In the genomic region with DNA sequence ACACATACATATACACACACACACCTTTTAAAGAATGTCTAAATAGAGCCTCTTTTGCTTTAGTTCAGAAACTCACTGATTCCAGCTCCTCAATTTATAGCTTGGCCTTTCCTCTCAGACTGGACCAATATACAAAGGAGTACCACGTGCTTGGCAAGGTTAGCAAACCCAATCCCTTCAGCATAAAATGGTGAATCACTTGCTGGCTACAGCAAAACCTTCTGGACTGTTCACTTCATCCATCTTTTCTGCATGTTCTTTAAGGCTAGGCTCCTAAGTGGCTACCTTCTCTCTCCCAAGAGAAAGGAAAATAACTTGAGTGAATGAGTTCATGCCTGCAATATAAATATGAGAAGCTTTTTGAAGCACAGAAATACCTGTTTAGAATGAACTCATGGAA, we compare ENCODE assay signal across 14 cellular contexts.
"Had no signal": no experiment of that assay in that cellular context is flagged by ENCODE, and none has a peak within 500 bp of the region (broad histone marks: within the 10 kb centered on the region; RNA-seq: fewer than 3 reads in every experiment).

No MANE protein-coding gene starts in this region.

- H3K27me3 ChIP-seq: foreskin keratinocyte, sigmoid colon had no signal

- H3K36me3 ChIP-seq: sigmoid colon had no signal

- H3K4me3 ChIP-seq: coronary artery, sigmoid colon had no signal

- H3K27ac ChIP-seq: coronary artery, foreskin keratinocyte had no signal

- H3K9me3 ChIP-seq: sigmoid colon had no signal

- DNase-seq: activated CD4-positive, alpha-beta T cell treated with anti-CD3 and anti-CD28 coated beads for 1 hour; activated CD4-positive, alpha-beta T cell treated with anti-CD3 and anti-CD28 coated beads, Interleukin-2, amount 50 U/mL, for 48 hours; activated CD8-positive, alpha-beta memory T cell treated with anti-CD3 and anti-CD28 coated beads, Interleukin-2, amount 10 ng/mL, durations not matched to agents 7 days and 5 days; activated effector memory CD4-positive, alpha-beta T cell treated with anti-CD3 and anti-CD28 coated beads, Interleukin-2, amount 50 U/mL, for 16 hours; activated naive CD8-positive, alpha-beta T cell treated with anti-CD3 and anti-CD28 coated beads for 36 hours; activated T-cell treated with anti-CD3 and anti-CD28 coated beads, Interleukin-2, amount 50 U/mL, for 4 hours; caudate nucleus; effector memory CD4-positive, alpha-beta T cell; foreskin keratinocyte; mammary epithelial cell; sigmoid colon; stimulated activated naive CD4-positive, alpha-beta T cell; T1000 had no signal

- ATAC-seq: activated CD8-positive, alpha-beta memory T cell treated with anti-CD3 and anti-CD28 coated beads, Interleukin-2, amount 10 ng/mL, durations not matched to agents 7 days and 5 days; activated T-cell treated with anti-CD3 and anti-CD28 coated beads, Interleukin-2, amount 50 U/mL, for 4 hours; foreskin keratinocyte had no signal
